2 cellular contexts compared by ENCODE assay signal in the genomic region with DNA sequence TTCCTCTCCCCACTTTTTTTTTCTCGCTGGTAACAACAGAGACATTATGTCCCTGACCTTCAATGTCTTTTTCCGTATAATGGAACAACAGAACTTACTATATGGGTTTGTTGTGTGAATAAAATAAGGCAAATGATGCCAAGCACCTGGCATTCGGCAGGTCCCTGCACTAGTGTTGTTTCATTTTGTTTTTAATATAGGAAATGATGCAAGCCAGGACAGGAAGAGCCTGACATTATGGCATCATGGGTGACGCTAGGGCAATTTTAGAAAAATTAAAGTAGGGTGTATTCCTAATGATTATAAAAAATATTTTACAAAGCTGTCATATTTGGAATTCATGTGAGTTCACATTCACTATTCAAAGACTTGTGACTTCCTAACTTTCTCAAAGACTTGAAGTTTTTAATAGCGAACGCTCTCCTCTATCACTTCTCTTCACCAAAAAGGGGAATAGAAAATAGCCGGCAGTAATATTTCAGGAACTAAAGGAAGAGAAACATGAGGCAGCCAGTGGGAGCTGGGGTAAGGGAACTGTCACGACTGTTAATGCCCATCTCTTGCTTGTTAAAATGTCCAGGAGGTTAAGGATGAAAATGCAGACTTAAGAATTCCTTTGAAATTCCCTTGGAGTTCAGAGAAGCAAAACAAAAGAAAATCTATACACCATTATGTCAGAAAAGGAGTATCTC.
TF ChIP-seq lines count a peak whose summit lies in the region.

No MANE protein-coding gene starts in this region.

TF ChIP-seq in HepG2, 621 proteins besides CTCF, POLR2A, EP300 and RAD21 (continued from another document):
- TF ChIP-seq, protein P1, sequence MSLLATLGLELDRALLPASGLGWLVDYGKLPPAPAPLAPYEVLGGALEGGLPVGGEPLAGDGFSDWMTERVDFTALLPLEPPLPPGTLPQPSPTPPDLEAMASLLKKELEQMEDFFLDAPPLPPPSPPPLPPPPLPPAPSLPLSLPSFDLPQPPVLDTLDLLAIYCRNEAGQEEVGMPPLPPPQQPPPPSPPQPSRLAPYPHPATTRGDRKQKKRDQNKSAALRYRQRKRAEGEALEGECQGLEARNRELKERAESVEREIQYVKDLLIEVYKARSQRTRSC (CRISPR knock-in tag; IDR thresholded peaks at IDR 0.05; ENCODE audit: low read depth): no peak
- no peak for TF ChIP-seq BRCA1 (CRISPR knock-in tag; IDR thresholded peaks at IDR 0.05)
- TF ChIP-seq XRCC5 (optimal IDR thresholded peaks at IDR 0.05; ENCODE audit: low read length): no peak
- no peak for TF ChIP-seq FOSL1 (CRISPR knock-in tag; IDR thresholded peaks at IDR 0.05; ENCODE audit: borderline replicate concordance)
- no peak for TF ChIP-seq POLR2AphosphoS2 (IDR thresholded peaks at IDR 0.05; ENCODE audit: low read depth, low read length)
- TF ChIP-seq NCOR1 (IDR thresholded peaks at IDR 0.05; ENCODE audit: borderline replicate concordance, low read length): no peak
- TF ChIP-seq, protein P2, sequence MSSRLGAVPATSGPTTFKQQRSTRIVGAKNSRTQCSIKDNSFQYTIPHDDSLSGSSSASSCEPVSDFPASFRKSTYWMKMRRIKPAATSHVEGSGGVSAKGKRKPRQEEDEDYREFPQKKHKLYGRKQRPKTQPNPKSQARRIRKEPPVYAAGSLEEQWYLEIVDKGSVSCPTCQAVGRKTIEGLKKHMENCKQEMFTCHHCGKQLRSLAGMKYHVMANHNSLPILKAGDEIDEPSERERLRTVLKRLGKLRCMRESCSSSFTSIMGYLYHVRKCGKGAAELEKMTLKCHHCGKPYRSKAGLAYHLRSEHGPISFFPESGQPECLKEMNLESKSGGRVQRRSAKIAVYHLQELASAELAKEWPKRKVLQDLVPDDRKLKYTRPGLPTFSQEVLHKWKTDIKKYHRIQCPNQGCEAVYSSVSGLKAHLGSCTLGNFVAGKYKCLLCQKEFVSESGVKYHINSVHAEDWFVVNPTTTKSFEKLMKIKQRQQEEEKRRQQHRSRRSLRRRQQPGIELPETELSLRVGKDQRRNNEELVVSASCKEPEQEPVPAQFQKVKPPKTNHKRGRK (CRISPR knock-in tag; IDR thresholded peaks at IDR 0.05): no peak
- no peak for TF ChIP-seq SNAI1 (CRISPR knock-in tag; IDR thresholded peaks at IDR 0.05; ENCODE audit: borderline replicate concordance)
- TF ChIP-seq PITX1 (CRISPR knock-in tag; IDR thresholded peaks at IDR 0.05): no peak
- TF ChIP-seq SMARCC2 (IDR thresholded peaks at IDR 0.05): no peak
- no peak for TF ChIP-seq NONO (IDR thresholded peaks at IDR 0.05)
- no peak for TF ChIP-seq NONO (CRISPR knock-in tag; conservative IDR thresholded peaks at IDR 0.05)
- no peak for TF ChIP-seq ZNF567 (CRISPR knock-in tag; IDR thresholded peaks at IDR 0.05; ENCODE audit: borderline replicate concordance)
- TF ChIP-seq ZFP37 (CRISPR knock-in tag; IDR thresholded peaks at IDR 0.05; ENCODE audit: borderline replicate concordance): no peak
- TF ChIP-seq, protein P3, sequence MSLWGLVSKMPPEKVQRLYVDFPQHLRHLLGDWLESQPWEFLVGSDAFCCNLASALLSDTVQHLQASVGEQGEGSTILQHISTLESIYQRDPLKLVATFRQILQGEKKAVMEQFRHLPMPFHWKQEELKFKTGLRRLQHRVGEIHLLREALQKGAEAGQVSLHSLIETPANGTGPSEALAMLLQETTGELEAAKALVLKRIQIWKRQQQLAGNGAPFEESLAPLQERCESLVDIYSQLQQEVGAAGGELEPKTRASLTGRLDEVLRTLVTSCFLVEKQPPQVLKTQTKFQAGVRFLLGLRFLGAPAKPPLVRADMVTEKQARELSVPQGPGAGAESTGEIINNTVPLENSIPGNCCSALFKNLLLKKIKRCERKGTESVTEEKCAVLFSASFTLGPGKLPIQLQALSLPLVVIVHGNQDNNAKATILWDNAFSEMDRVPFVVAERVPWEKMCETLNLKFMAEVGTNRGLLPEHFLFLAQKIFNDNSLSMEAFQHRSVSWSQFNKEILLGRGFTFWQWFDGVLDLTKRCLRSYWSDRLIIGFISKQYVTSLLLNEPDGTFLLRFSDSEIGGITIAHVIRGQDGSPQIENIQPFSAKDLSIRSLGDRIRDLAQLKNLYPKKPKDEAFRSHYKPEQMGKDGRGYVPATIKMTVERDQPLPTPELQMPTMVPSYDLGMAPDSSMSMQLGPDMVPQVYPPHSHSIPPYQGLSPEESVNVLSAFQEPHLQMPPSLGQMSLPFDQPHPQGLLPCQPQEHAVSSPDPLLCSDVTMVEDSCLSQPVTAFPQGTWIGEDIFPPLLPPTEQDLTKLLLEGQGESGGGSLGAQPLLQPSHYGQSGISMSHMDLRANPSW (CRISPR knock-in tag; IDR thresholded peaks at IDR 0.05; ENCODE audit: borderline replicate concordance): no peak

TF ChIP-seq in HEK293T, 16 proteins besides CTCF, POLR2A, EP300 and RAD21 (continued from another document):
- TF ChIP-seq FOXM1 (IDR thresholded peaks at IDR 0.05; ENCODE audit: borderline replicate concordance) (no peak), CTBP1 (IDR thresholded peaks at IDR 0.05; ENCODE audit: borderline replicate concordance) (no peak), SP1 (IDR thresholded peaks at IDR 0.05) (no peak), LEF1 (IDR thresholded peaks at IDR 0.05; ENCODE audit: borderline replicate concordance) (no peak), ELF4 (IDR thresholded peaks at IDR 0.05) (no peak), TARDBP (IDR thresholded peaks at IDR 0.05) (no peak), ARNT (IDR thresholded peaks at IDR 0.05) (no peak)
TF ChIP-seq in HEK293T: peak in this region for 0.
